Comparison of ENCODE assay signal across 8 cellular contexts in the genomic region with DNA sequence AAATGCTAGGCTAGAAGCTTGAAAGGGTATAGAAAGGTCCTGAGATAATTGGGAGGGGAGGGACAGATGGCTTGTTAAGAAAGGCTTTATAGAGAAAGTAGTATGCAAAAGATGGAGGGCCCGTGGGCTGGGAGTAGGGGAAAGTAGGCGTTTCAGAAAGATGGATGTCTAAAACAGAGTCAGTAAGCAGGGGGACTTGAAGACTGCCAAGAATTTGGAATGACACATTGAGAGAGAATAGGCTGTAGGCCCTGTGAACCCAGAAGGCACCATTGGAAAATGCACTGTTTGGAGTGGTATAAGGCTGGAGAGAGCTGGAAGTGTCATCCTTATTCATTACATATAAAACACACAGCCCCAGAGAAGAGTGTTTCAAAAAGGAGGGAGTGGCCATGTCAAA. TPM values are rescaled to one million over a fixed set of nuclear protein-coding genes. Genes with fewer than 3 reads are reported as not detected.
DNase-seq lines count a peak whose midpoint lies in the region; ATAC-seq and TF ChIP-seq lines count a peak whose summit lies in the region.

No MANE protein-coding gene starts in this region.

- H3K9me3 Mint-ChIP-seq in endothelial cell (ENCODE audit: unreplicated experiment) (no peaks in the 10 kb centered on the region), nephron progenitor cell (no peaks in the 10 kb centered on the region)

- H3K4me3 ChIP-seq in cardiac muscle cell = peak overlapping the region; percentile 90
- peak overlapping the region; percentile 86 for H3K4me3 ChIP-seq in SJCRH30

- DNase-seq in cardiac muscle cell (ENCODE audit: low read depth in 1 of 2, low spot score in 1 of 2) = peak in 1 of 2 donors; percentile 13
- no peak for DNase-seq in Right ventricle myocardium superior
- peak in 1 of 2 experiments; percentile 10 for DNase-seq in SJCRH30
- DNase-seq in endothelial cell (ENCODE audit: low spot score) = no peak
- no peak for DNase-seq in nephron progenitor cell
- DNase-seq in GF-D8 (lab: John Stamatoyannopoulos, UW) = no peak
- DNase-seq in SKM-1 (lab: John Stamatoyannopoulos, UW; ENCODE audit: unreplicated experiment) = no peak

- H3K4me1 ChIP-seq in cardiac muscle cell (ENCODE audit: low read depth) = peaks cover 6% of the 10 kb centered on the region
- H3K4me1 ChIP-seq in SJCRH30 = no peaks in the 10 kb centered on the region

- H3K27me3 ChIP-seq in cardiac muscle cell (no peaks in the 10 kb centered on the region), SJCRH30 (no peaks in the 10 kb centered on the region)

- ATAC-seq in Right ventricle myocardium superior (ENCODE audit: poor library complexity) (no peak), HG03378 (IDR thresholded peaks at IDR 0.05; ENCODE audit: unreplicated experiment) (no peak)

- peaks cover 26% of the 10 kb centered on the region for H3K36me3 ChIP-seq in cardiac muscle cell
- H3K36me3 ChIP-seq in SJCRH30 = peaks cover 24% of the 10 kb centered on the region

- H3K9me3 ChIP-seq in cardiac muscle cell (ENCODE audit: low read depth) = no peaks in the 10 kb centered on the region
- no peaks in the 10 kb centered on the region for H3K9me3 ChIP-seq in SJCRH30 (replicated peaks)

- H3K4me1 Mint-ChIP-seq in endothelial cell (ENCODE audit: unreplicated experiment) = peaks cover 30% of the 10 kb centered on the region
- peaks cover 41% of the 10 kb centered on the region for H3K4me1 Mint-ChIP-seq in nephron progenitor cell

- H3K27ac ChIP-seq in cardiac muscle cell = no peak overlapping the region
- peak overlapping the region; percentile 100; the same call in 1 of the 2 replicates for H3K27ac ChIP-seq in SJCRH30

- intact Hi-C loops in Right ventricle myocardium superior (cut with DNase I) = no loop called here

- peak overlapping the region; percentile 98 for H3K4me3 Mint-ChIP-seq in endothelial cell (ENCODE audit: unreplicated experiment)
- H3K4me3 Mint-ChIP-seq in nephron progenitor cell = peak overlapping the region; percentile 99

- H3K36me3 Mint-ChIP-seq in endothelial cell (ENCODE audit: low read depth, unreplicated experiment) (peaks cover 8% of the 10 kb centered on the region), nephron progenitor cell (ENCODE audit: low read depth) (peaks cover 38% of the 10 kb centered on the region)

- H3K27ac Mint-ChIP-seq in endothelial cell (ENCODE audit: unreplicated experiment) (peak overlapping the region; percentile 96), nephron progenitor cell (peak overlapping the region; percentile 1)

- peaks cover 8% of the 10 kb centered on the region for H3K27me3 Mint-ChIP-seq in endothelial cell (ENCODE audit: unreplicated experiment)
- H3K27me3 Mint-ChIP-seq in nephron progenitor cell (ENCODE audit: low read depth, poor library complexity) = peaks cover 3% of the 10 kb centered on the region

- TF ChIP-seq CTCF in cardiac muscle cell (IDR thresholded peaks at IDR 0.05; ENCODE audit: low read depth, low read length) (no peak), endothelial cell (IDR thresholded peaks at IDR 0.05; ENCODE audit: unreplicated experiment) (no peak), nephron progenitor cell (IDR thresholded peaks at IDR 0.05) (no peak)

RNA-seq across cellular contexts. Expression of gene PSMG2, which starts 0.9 kb away (rescaled TPM):
- total RNA-seq in cardiac muscle cell = 47.2 and 70.3 TPM in 2 replicates
- polyA plus RNA-seq in cardiac muscle cell = 82.2 and 100 TPM in 2 replicates
- total RNA-seq in Right ventricle myocardium superior = 42.6 TPM
- 74.7 and 75.6 TPM in 2 replicates for total RNA-seq in SJCRH30 (2014; rRNA removed; shearing (Covaris generic))
- total RNA-seq in endothelial cell (ENCODE audit: unreplicated experiment) = 70.4 TPM

RNA-seq across cellular contexts. Expression of gene CEP76, which starts 1.2 kb away (rescaled TPM):
- 13.4 and 13.7 TPM in 2 replicates for total RNA-seq in cardiac muscle cell
- 8.2 and 16.7 TPM in 2 replicates for polyA plus RNA-seq in cardiac muscle cell
- 2.4 TPM for total RNA-seq in Right ventricle myocardium superior
- 12.5 and 16.3 TPM in 2 replicates for total RNA-seq in SJCRH30 (2014; rRNA removed; shearing (Covaris generic))
- total RNA-seq in endothelial cell (ENCODE audit: unreplicated experiment) = 9.3 TPM

RNA-seq across cellular contexts. Expression of gene SPIRE1, which starts 45.8 kb away (rescaled TPM):
- total RNA-seq in cardiac muscle cell (13.5 and 19.6 TPM in 2 replicates), Right ventricle myocardium superior (33.5 TPM), endothelial cell (ENCODE audit: unreplicated experiment) (31.3 TPM)
- 17.8 and 19.7 TPM in 2 replicates for polyA plus RNA-seq in cardiac muscle cell
- 14.1 and 15.2 TPM in 2 replicates for total RNA-seq in SJCRH30 (2014; rRNA removed; shearing (Covaris generic))
